In the genomic region with DNA sequence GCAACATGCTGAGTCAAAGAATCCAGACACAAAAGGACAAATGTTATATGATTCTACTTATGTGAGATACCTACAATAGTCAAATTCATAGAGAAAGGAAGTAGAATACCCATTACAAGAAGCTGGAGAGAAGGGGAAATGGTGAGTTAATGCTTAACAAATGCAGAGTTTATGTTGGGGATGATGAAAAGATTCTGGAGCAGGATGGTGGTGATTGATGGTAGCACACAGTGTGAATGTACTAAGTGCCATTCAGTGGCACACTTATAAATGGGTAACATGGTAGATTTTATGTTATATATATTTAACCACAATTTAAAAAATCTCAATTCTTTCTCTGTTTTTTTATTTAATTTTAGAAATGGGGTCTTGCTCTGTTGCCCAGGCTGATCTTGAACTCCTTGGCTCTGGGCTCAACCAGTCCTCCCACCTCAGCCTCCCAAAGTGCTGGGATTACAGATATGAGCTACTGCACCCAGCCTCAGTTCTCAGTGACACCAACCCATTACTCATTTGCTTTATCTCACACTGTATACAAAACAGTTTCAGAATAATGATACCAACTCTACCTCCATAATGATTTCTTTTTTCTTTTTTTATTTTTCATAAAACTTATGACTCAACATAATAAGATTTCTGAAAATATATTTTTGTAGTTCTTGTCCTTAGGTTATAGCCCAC, we compare ENCODE assay signal across 19 cellular contexts.
"Had no signal": no experiment of that assay in that cellular context is flagged by ENCODE, and none has a peak within 500 bp of the region (broad histone marks: within the 10 kb centered on the region; RNA-seq: fewer than 3 reads in every experiment).

No MANE protein-coding gene starts in this region.

- DNase-seq: activated CD4-positive, alpha-beta T cell treated with anti-CD3 and anti-CD28 coated beads, Interleukin-2, amount 10 ng/mL, durations not matched to agents 24 days and 14 days; activated CD8-positive, alpha-beta memory T cell treated with anti-CD3 and anti-CD28 coated beads for 24 hours; amniotic stem cell; central memory CD4-positive, alpha-beta T cell; colonic mucosa; islet precursor cell; left ventricle myocardium inferior; naive thymus-derived CD4-positive, alpha-beta T cell; pancreas; spleen; stimulated activated CD4-positive, alpha-beta T cell treated with anti-CD3 and anti-CD28 coated beads, Interleukin-1b, Interleukin-23, amount 100 ng/mL, for 48 hours; T-helper 17 cell; thyroid gland; uterus; WERI-Rb-1 had no signal

- ATAC-seq: esophagus mucosa; naive thymus-derived CD4-positive, alpha-beta T cell; pancreas; sciatic nerve; T-helper 17 cell had no signal

- H3K27me3 ChIP-seq: colonic mucosa, pancreas, spleen, thyroid gland, uterus had no signal

- H3K36me3 ChIP-seq: colonic mucosa, left ventricle myocardium inferior, pancreas, spleen, thyroid gland, uterus, WERI-Rb-1 had no signal

- H3K27ac ChIP-seq: colonic mucosa, left ventricle myocardium inferior, pancreas, spleen, thyroid gland, uterus, WERI-Rb-1 had no signal

- H3K9me3 Mint-ChIP-seq: activated CD4-positive, alpha-beta T cell treated with anti-CD3 and anti-CD28 coated beads, Interleukin-2, amount 10 ng/mL, durations not matched to agents 24 days and 14 days; naive thymus-derived CD4-positive, alpha-beta T cell had no signal

- H3K4me1 Mint-ChIP-seq: activated CD4-positive, alpha-beta T cell treated with anti-CD3 and anti-CD28 coated beads, Interleukin-2, amount 10 ng/mL, durations not matched to agents 24 days and 14 days; brain; T-helper 17 cell had no signal

- H3K4me3 ChIP-seq: colonic mucosa, left ventricle myocardium inferior, pancreas, spleen, thyroid gland, uterus had no signal

- H3K4me1 ChIP-seq: colonic mucosa, left ventricle myocardium inferior, pancreas, spleen, thyroid gland, uterus had no signal

- H3K27ac Mint-ChIP-seq: activated CD4-positive, alpha-beta T cell treated with anti-CD3 and anti-CD28 coated beads, Interleukin-2, amount 10 ng/mL, durations not matched to agents 24 days and 14 days; activated naive CD8-positive, alpha-beta T cell; brain; T-helper 17 cell had no signal

- H3K27me3 Mint-ChIP-seq: activated CD4-positive, alpha-beta T cell treated with anti-CD3 and anti-CD28 coated beads, Interleukin-2, amount 10 ng/mL, durations not matched to agents 24 days and 14 days; activated naive CD8-positive, alpha-beta T cell; naive thymus-derived CD4-positive, alpha-beta T cell; T-helper 17 cell had no signal

- H3K4me3 Mint-ChIP-seq: activated CD4-positive, alpha-beta T cell treated with anti-CD3 and anti-CD28 coated beads, Interleukin-2, amount 10 ng/mL, durations not matched to agents 24 days and 14 days; activated naive CD8-positive, alpha-beta T cell; brain; naive thymus-derived CD4-positive, alpha-beta T cell; T-helper 17 cell had no signal

- H3K9me3 ChIP-seq: colonic mucosa, left ventricle myocardium inferior, pancreas, spleen, thyroid gland, uterus had no signal
